In genomic region chr16:31875112-31875803, GRCh38 we compare ENCODE assay signal across 1 cellular context.
TF ChIP-seq lines count a peak whose summit lies in the region.

No MANE protein-coding gene starts in this region.

TF ChIP-seq in WTC11, 78 proteins besides CTCF, POLR2A, EP300 and RAD21 (continued from another document):
- no peak for TF ChIP-seq AFF4 (CRISPR knock-in tag; IDR thresholded peaks at IDR 0.05; ENCODE audit: borderline replicate concordance)
